8 cellular contexts compared by ENCODE assay signal in genomic region chr4:105666693-105667092, GRCh38. TPM values are rescaled to one million over a fixed set of nuclear protein-coding genes. Genes with fewer than 3 reads are reported as not detected.
DNase-seq lines count a peak whose midpoint lies in the region; ATAC-seq and TF ChIP-seq lines count a peak whose summit lies in the region.

No MANE protein-coding gene starts in this region.

- ATAC-seq in GM21390 (IDR thresholded peaks at IDR 0.05; ENCODE audit: unreplicated experiment) = peak; percentile 59
- no peak for ATAC-seq in GM19035 (IDR thresholded peaks at IDR 0.05; ENCODE audit: unreplicated experiment)

- peak; percentile 42 for TF ChIP-seq CTCF in fibroblast of villous mesenchyme (IDR thresholded peaks at IDR 0.05; ENCODE audit: insufficient read depth, low read depth, low read length)

- DNase-seq in A172 (ENCODE audit: low spot score) (peak; percentile 29), NCI-H82 treated with DMSO at 0.1 percent for 48 hours (lab: John Stamatoyannopoulos, UW; ENCODE audit: unreplicated experiment) (peak; percentile 13), fibroblast of villous mesenchyme (ENCODE audit: low read depth) (peak; percentile 61), GM19238 (ENCODE audit: insufficient read length, low spot score) (no peak)
- DNase-seq in NK-92 treated with Interleukin-12 subunit alpha and Interleukin-12 subunit beta, amount 100 ng/mL, for 24 hours (lab: John Stamatoyannopoulos, UW) = no peak
- DNase-seq in activated CD4-positive, CD25-positive, alpha-beta regulatory T cell treated with anti-CD3 and anti-CD28 coated beads, Interleukin-2, amount 50 U/mL, for 72 hours = no peak

- no peak overlapping the region for H3K4me3 ChIP-seq in fibroblast of villous mesenchyme (ENCODE audit: low read depth, low read length)

RNA-seq across cellular contexts. Expression of gene INTS12, which starts 41.8 kb away (rescaled TPM):
- total RNA-seq in A172 (2014; rRNA removed; shearing (Covaris generic)) = 17.4 and 27.7 TPM in 2 replicates
- total RNA-seq in fibroblast of villous mesenchyme = 13.9 and 18.6 TPM in 2 replicates

RNA-seq across cellular contexts. Expression of gene GSTCD, which starts 41.9 kb away (rescaled TPM):
- total RNA-seq in A172 (2014; rRNA removed; shearing (Covaris generic)) = 13.3 and 15.1 TPM in 2 replicates
- total RNA-seq in fibroblast of villous mesenchyme = 11.0 and 22.5 TPM in 2 replicates

Comparison
In these comparisons a context has a peak if more than half of its experiments do, and no peak if none do; other contexts are left out.
1. DNase-seq: peak in A172 (single experiment), NCI-H82 treated with DMSO at 0.1 percent for 48 hours (single experiment) and fibroblast of villous mesenchyme (single experiment); none in NK-92 treated with Interleukin-12 subunit alpha and Interleukin-12 subunit beta, amount 100 ng/mL, for 24 hours (single experiment), activated CD4-positive, CD25-positive, alpha-beta regulatory T cell treated with anti-CD3 and anti-CD28 coated beads, Interleukin-2, amount 50 U/mL, for 72 hours (single experiment) and GM19238 (single experiment).